ENCODE assay signal across 8 cellular contexts in genomic region chr15:41230650-41231533, GRCh38. TPM values are rescaled to one million over a fixed set of nuclear protein-coding genes. Genes with fewer than 3 reads are reported as not detected.
DNase-seq lines count a peak whose midpoint lies in the region; ATAC-seq and TF ChIP-seq lines count a peak whose summit lies in the region.

Gene CHP1, plus strand, starts transcription at chr15:41231268. Its CDS starts 115 bp downstream, at chr15:41231383.
Gene EXD1, minus strand, starts transcription at chr15:41230757. Its CDS starts 4,182 bp downstream, at chr15:41226575.

- peak; percentile 97 for ATAC-seq in HG02571 (IDR thresholded peaks at IDR 0.05; ENCODE audit: unreplicated experiment)

- TF ChIP-seq CTCF in GM10248 (IDR thresholded peaks at IDR 0.05; ENCODE audit: control extremely low read depth, extremely low read depth, low read depth, missing control alignments) (peak; percentile 91), NB4 (IDR thresholded peaks at IDR 0.05; ENCODE audit: low read depth, low read length) (peak; percentile 68)

- POLR2A ChIA-PET in GM10248 (lab: Yijun Ruan, JAX): interaction anchor here (0.6 kb wide), 1 partner anchor 115 kb away, joined by 3 read pairs; no protein-coding TSS in a partner anchor

- CTCF ChIA-PET in GM10248 (lab: Yijun Ruan, JAX): interaction anchor here (0.7 to 3.7 kb wide), 28 partner anchors 8 to 336 kb away, joined by 3 to 22 read pairs (median 4); partner anchors contain the start of genes INO80 and VPS18

- DNase-seq in GM10248 (ENCODE audit: extremely low spot score) (peak; percentile 98), NB4 (ENCODE audit: low read depth) (peak; percentile 98), SK-N-DZ (ENCODE audit: low spot score) (peak; percentile 95), globus pallidus (ENCODE audit: low spot score) (peak; percentile 97), non-pigmented ciliary epithelial cell (ENCODE audit: low read depth) (peak; percentile 90), superior temporal gyrus (ENCODE audit: extremely low spot score) (peak; percentile 97)
- peak; percentile 97 for DNase-seq in activated naive CD4-positive, alpha-beta T cell treated with anti-CD3 and anti-CD28 coated beads, Interleukin-2, amount 50 U/mL, for 16 hours

- peak; percentile 49 for TF ChIP-seq POLR2A in NB4 (IDR thresholded peaks at IDR 0.05; ENCODE audit: extremely low read depth, insufficient read length)

- H3K4me3 ChIP-seq in NB4 (ENCODE audit: low read depth, low read length): peak within 1 kb of the TSS; percentile 80

RNA-seq across cellular contexts. Expression of gene CHP1, which starts in this region (rescaled TPM):
- polyA plus RNA-seq in SK-N-DZ (2014; cell fraction: cytosol; rRNA removed): 32.1 and 37.2 TPM in 2 replicates
- polyA plus RNA-seq in SK-N-DZ (2014; cell fraction: nucleus; rRNA removed): 7.8 and 14.0 TPM in 2 replicates

RNA-seq across cellular contexts. Expression of gene EXD1, which starts in this region (rescaled TPM):
- not detected in 2 replicates for polyA plus RNA-seq in SK-N-DZ (2014; cell fraction: cytosol; rRNA removed)
- not detected in 2 replicates for polyA plus RNA-seq in SK-N-DZ (2014; cell fraction: nucleus; rRNA removed)

Comparison
In these comparisons a context has a peak if more than half of its experiments do, and no peak if none do; other contexts are left out.
1. Peak in every context shown above with its lines: DNase-seq, ATAC-seq and H3K4me3 ChIP-seq.